In the genomic region with DNA sequence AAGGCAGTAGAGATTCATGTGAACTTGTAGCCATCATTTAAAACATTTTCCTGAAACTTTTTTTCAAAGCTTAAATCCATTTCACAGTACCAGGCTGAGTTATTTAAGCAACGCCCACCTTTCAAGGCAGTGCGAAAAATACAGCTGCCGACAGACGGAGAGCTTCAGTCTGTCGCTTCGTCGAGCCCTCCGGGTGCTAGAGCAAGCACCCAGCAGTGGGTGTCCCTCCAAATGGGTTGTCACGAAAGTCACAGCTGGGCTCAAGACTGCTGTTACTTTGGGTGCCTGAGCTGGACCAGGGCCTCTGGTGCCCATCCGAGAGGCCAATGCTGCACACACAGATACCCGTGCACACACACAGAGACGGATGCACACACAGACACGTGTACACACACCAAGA, we compare ENCODE assay signal across 15 cellular contexts.
A peak's percentile ranks its signal among the peaks of the same experiment; 100 is the strongest.
DNase-seq lines count a peak whose midpoint lies in the region.
"Had no signal": no experiment of that assay in that cellular context is flagged by ENCODE, and none has a peak within 500 bp of the region (broad histone marks: within the 10 kb centered on the region; RNA-seq: fewer than 3 reads in every experiment).

No MANE protein-coding gene starts in this region.

- H3K27me3 ChIP-seq in BLaER1, result no peaks in the 10 kb centered on the region

- no peak overlapping the region for H3K4me3 ChIP-seq in BLaER1
- H3K4me3 ChIP-seq: GM23338, HAP-1 had no signal

- no peaks in the 10 kb centered on the region for H3K36me3 ChIP-seq in BLaER1
- H3K36me3 ChIP-seq: HAP-1 had no signal

- peak overlapping the region; percentile 85 for H3K4me2 ChIP-seq in BLaER1
- H3K4me2 ChIP-seq: GM23338 had no signal

- no peaks in the 10 kb centered on the region for H4K20me1 ChIP-seq in BLaER1

- H3K27ac ChIP-seq in BLaER1, result peak overlapping the region; percentile 80; the same call in 1 of the 2 replicates
- H3K27ac ChIP-seq: 22Rv1 had no signal

- DNase-seq in ecto neural progenitor cell (ENCODE audit: low spot score) (peak; percentile 38), islet precursor cell (peak; percentile 44), posterior vena cava (ENCODE audit: low spot score) (peak; percentile 59), HuH-7 (ENCODE audit: low spot score) (no peak), DMS79 (lab: John Stamatoyannopoulos, UW) (no peak)
- no peak for DNase-seq in activated CD4-positive, CD25-positive, alpha-beta regulatory T cell treated with anti-CD3 and anti-CD28 coated beads, Interleukin-2, amount 50 U/mL, for 72 hours
- DNase-seq: CD4-positive, CD25-positive, alpha-beta regulatory T cell; DMS 273 treated with DMSO at 0.1 percent for 48 hours; DMS79 treated with DMSO at 0.1 percent for 48 hours; EL; KBM-7 had no signal

- intact Hi-C loops in posterior vena cava (cut with DNase I), result no loop called here

- no peak overlapping the region for H3K9ac ChIP-seq in BLaER1

- H3K4me1 ChIP-seq in BLaER1, result peaks cover 93% of the 10 kb centered on the region
- H3K4me1 ChIP-seq: HAP-1 had no signal

- no peaks in the 10 kb centered on the region for H3K9me3 ChIP-seq in BLaER1

Comparison
In these comparisons a context has a peak if more than half of its experiments do, and no peak if none do; other contexts are left out.
1. DNase-seq: peak in ecto neural progenitor cell (single experiment), islet precursor cell (single experiment) and posterior vena cava (single experiment); none in activated CD4-positive, CD25-positive, alpha-beta regulatory T cell treated with anti-CD3 and anti-CD28 coated beads, Interleukin-2, amount 50 U/mL, for 72 hours (single experiment), HuH-7 (single experiment) and DMS79 (single experiment).